Comparison of ENCODE assay signal across 8 cellular contexts in genomic region chr2:18387479-18388206, GRCh38.
DNase-seq lines count a peak whose midpoint lies in the region; ATAC-seq, FAIRE-seq and TF ChIP-seq lines count a peak whose summit lies in the region.

No MANE protein-coding gene starts in this region.

- peak; percentile 92 to 98 (median 96) for TF ChIP-seq CTCF in pancreas (IDR thresholded peaks at IDR 0.05)
- TF ChIP-seq CTCF in upper lobe of right lung (IDR thresholded peaks at IDR 0.05): peak; percentile 97

- intact Hi-C loops in pancreas (cut with DNase I) (loop anchor here in 1 of 3 donors (10.0 kb wide), 1 partner anchor 533 kb away; no protein-coding TSS in a partner anchor), upper lobe of right lung (cut with DNase I) (no loop called here)

- no peaks in the 10 kb centered on the region for H3K9me3 ChIP-seq in pancreas
- no peaks in the 10 kb centered on the region for H3K9me3 ChIP-seq in upper lobe of right lung

- H3K4me1 ChIP-seq in pancreas (no peaks in the 10 kb centered on the region), upper lobe of right lung (no peaks in the 10 kb centered on the region)

- H3K27me3 ChIP-seq in pancreas (no peaks in the 10 kb centered on the region), upper lobe of right lung (no peaks in the 10 kb centered on the region)

- in situ Hi-C loops in KBM-7 (cut with MboI; ENCODE audit: low pct_unique_long_range_greater_than_20kb, low sequenced_read_pairs): no loop called here

- WGBS in pancreas, 2 donors: 49 to 57% methylated on average over 15 of the region's 15 CpGs

- no peak for FAIRE-seq in pancreas (lab: Jason Lieb, UNC)

- H3K36me3 ChIP-seq in pancreas (no peaks in the 10 kb centered on the region), upper lobe of right lung (no peaks in the 10 kb centered on the region)

- DNase-seq in ELR (ENCODE audit: low read depth) (peak; percentile 78), KBM-7 (peak; percentile 78), RPMI7951 (ENCODE audit: low read depth) (peak; percentile 76), globus pallidus (ENCODE audit: low spot score) (peak; percentile 77), pancreas (peak; percentile 54 to 83 (median 76)), upper lobe of right lung (peak; percentile 67)
- DNase-seq in activated effector memory CD4-positive, alpha-beta T cell treated with Interleukin-2 at 50 U/mL for 16 hours: peak; percentile 20

- no peak overlapping the region for H3K27ac ChIP-seq in pancreas
- H3K27ac ChIP-seq in upper lobe of right lung: no peak overlapping the region

- H3K4me3 ChIP-seq in pancreas (no peak overlapping the region), upper lobe of right lung (no peak overlapping the region)

- peak; percentile 93 for ATAC-seq in GM21786 (IDR thresholded peaks at IDR 0.05; ENCODE audit: unreplicated experiment)
- peak; percentile 66 to 98 (median 94) for ATAC-seq in pancreas
- peak; percentile 95 for ATAC-seq in upper lobe of right lung

Comparison
In these comparisons a context has a peak if more than half of its experiments do, and no peak if none do; other contexts are left out.
1. DNase-seq: peak in every context shown above with its lines; median percentile 78 in ELR; 78 in KBM-7; 77 in globus pallidus; 76 in pancreas; 76 in RPMI7951; 67 in upper lobe of right lung; 20 in activated effector memory CD4-positive, alpha-beta T cell treated with Interleukin-2 at 50 U/mL for 16 hours.